Comparison of ENCODE assay signal across 1 cellular context in genomic region chr3:13564751-13565560, GRCh38.
TF ChIP-seq lines count a peak whose summit lies in the region.

No MANE protein-coding gene starts in this region.

TF ChIP-seq in GM23338, 12 proteins besides CTCF, POLR2A, EP300 and RAD21 (continued from another document):
- no peak for TF ChIP-seq ZNF462 (CRISPR knock-in tag; IDR thresholded peaks at IDR 0.05)
- TF ChIP-seq CREB1 (CRISPR knock-in tag; IDR thresholded peaks at IDR 0.05; ENCODE audit: low read depth) = no peak
- TF ChIP-seq STAT1 (IDR thresholded peaks at IDR 0.05; ENCODE audit: unreplicated experiment) = no peak
- TF ChIP-seq REST (IDR thresholded peaks at IDR 0.05; ENCODE audit: unreplicated experiment) = no peak
- no peak for TF ChIP-seq POLR2AphosphoS5 (IDR thresholded peaks at IDR 0.05; ENCODE audit: low read depth)
- TF ChIP-seq EZH2phosphoT487 (IDR thresholded peaks at IDR 0.05; ENCODE audit: unreplicated experiment) = no peak
- no peak for TF ChIP-seq ZNF331 (CRISPR knock-in tag; IDR thresholded peaks at IDR 0.05; ENCODE audit: low read depth)
- TF ChIP-seq EZH2 (IDR thresholded peaks at IDR 0.05; ENCODE audit: low read depth, unreplicated experiment) = no peak
- no peak for TF ChIP-seq NANOG (IDR thresholded peaks at IDR 0.05; ENCODE audit: borderline replicate concordance)
TF ChIP-seq in GM23338: peak in this region for 0.
